In the genomic region with DNA sequence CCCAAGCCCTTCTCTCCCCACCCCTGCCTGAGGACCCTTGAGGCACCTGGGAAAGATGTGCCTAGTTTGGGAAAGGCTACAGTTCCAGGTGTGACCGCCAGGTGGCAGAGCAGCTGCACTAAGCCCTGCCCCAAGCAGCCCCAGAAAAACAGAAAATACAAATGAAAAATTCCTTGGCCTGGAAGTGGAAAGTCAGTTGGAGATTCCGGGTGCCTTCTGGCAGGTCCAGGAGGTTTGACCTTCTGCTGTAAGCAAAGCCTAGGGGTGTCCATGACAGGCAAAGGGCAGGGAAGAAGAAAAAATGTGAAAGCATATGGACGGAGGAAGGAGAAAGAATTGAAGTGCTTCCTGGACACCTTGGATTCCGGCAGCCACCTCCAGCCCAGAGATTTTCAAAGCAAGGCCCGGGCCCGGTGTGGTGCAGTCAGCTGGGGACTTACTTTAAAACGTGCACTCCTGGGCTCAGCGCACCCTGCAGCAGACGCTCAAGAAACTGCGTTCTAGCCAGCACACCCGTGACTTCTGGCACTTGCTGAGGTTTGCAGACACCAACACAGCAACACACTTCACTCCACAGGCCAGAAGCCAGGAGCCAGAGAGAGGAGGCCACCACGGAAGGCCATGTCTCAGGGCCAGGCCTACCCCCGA, we compare ENCODE assay signal across 8 cellular contexts. TPM values are rescaled to one million over a fixed set of nuclear protein-coding genes. Genes with fewer than 3 reads are reported as not detected.
A peak's percentile ranks its signal among the peaks of the same experiment; 100 is the strongest.
DNase-seq lines count a peak whose midpoint lies in the region; ATAC-seq and TF ChIP-seq lines count a peak whose summit lies in the region.

No MANE protein-coding gene starts in this region.

- no peaks in the 10 kb centered on the region for H3K4me1 Mint-ChIP-seq in activated T-cell treated with anti-CD3 and anti-CD28 coated beads, Interleukin-2, amount 50 U/mL, for 4 hours (ENCODE audit: low read depth)
- H3K4me1 Mint-ChIP-seq in nephron progenitor cell = peaks cover 54% of the 10 kb centered on the region

- no peak overlapping the region for H3K9ac ChIP-seq in subcutaneous abdominal adipose tissue (ENCODE audit: low read length in 5 of 5)

- peak overlapping the region; percentile 91 for H3K27ac Mint-ChIP-seq in nephron progenitor cell

- peak overlapping the region; percentile 65 for H3K27ac ChIP-seq in subcutaneous abdominal adipose tissue (ENCODE audit: low read depth, low read length)

- H3K4me3 Mint-ChIP-seq in activated T-cell treated with anti-CD3 and anti-CD28 coated beads, Interleukin-2, amount 50 U/mL, for 4 hours = no peak overlapping the region
- peak overlapping the region; percentile 39 for H3K4me3 Mint-ChIP-seq in nephron progenitor cell

- no peaks in the 10 kb centered on the region for H3K9me3 ChIP-seq in subcutaneous abdominal adipose tissue (ENCODE audit: control insufficient read depth in 5 of 5, low read length in 5 of 5)

- H3K36me3 ChIP-seq in subcutaneous abdominal adipose tissue (ENCODE audit: control insufficient read depth in 5 of 5, insufficient read depth in 5 of 5, low read length in 5 of 5) = no peaks in the 10 kb centered on the region

- peak overlapping the region in 2 of 5 donors; percentile 22 to 44 for H3K4me3 ChIP-seq in subcutaneous abdominal adipose tissue (ENCODE audit: low read depth in 1 of 5, low read length in 5 of 5)

- H3K36me3 Mint-ChIP-seq in activated T-cell treated with anti-CD3 and anti-CD28 coated beads, Interleukin-2, amount 50 U/mL, for 4 hours (ENCODE audit: insufficient read depth) = no peaks in the 10 kb centered on the region
- no peaks in the 10 kb centered on the region for H3K36me3 Mint-ChIP-seq in nephron progenitor cell (ENCODE audit: low read depth)

- ATAC-seq in activated T-cell treated with anti-CD3 and anti-CD28 coated beads, Interleukin-2, amount 50 U/mL, for 4 hours = peak in 1 of 2 donors; percentile 38

- H3K9me3 Mint-ChIP-seq in activated T-cell treated with anti-CD3 and anti-CD28 coated beads, Interleukin-2, amount 50 U/mL, for 4 hours = no peaks in the 10 kb centered on the region
- H3K9me3 Mint-ChIP-seq in nephron progenitor cell = peaks cover 17% of the 10 kb centered on the region

- H3K27me3 ChIP-seq in subcutaneous abdominal adipose tissue (ENCODE audit: control insufficient read depth in 5 of 5, insufficient read depth in 4 of 5, low read length in 5 of 5) = peaks cover 0 to 5% (median 4%) of the 10 kb centered on the region in 5 donors

- TF ChIP-seq CTCF in nephron progenitor cell (IDR thresholded peaks at IDR 0.05) = peak; percentile 99

- H3K4me1 ChIP-seq in subcutaneous abdominal adipose tissue (ENCODE audit: control insufficient read depth in 5 of 5, insufficient read depth in 5 of 5, low read length in 5 of 5) = peaks cover 9 to 24% (median 22%) of the 10 kb centered on the region in 5 donors

- DNase-seq in SIG-M5 treated with dmso at 0.1 percent for 504 hours (lab: John Stamatoyannopoulos, UW; ENCODE audit: unreplicated experiment) = peak; percentile 18
- DNase-seq in SIG-M5 (lab: John Stamatoyannopoulos, UW) = no peak
- DNase-seq in NCI-H446 (lab: John Stamatoyannopoulos, UW) = peak; percentile 29 to 61
- DNase-seq in activated T-cell treated with anti-CD3 and anti-CD28 coated beads, Interleukin-2, amount 50 U/mL, for 4 hours = peak; percentile 50
- DNase-seq in fibroblast of gingiva (ENCODE audit: low read depth) = peak; percentile 29
- DNase-seq in nephron progenitor cell = peak; percentile 79
- DNase-seq in GF-D8 (lab: John Stamatoyannopoulos, UW) = no peak

- peaks cover under 1% of the 10 kb centered on the region for H3K27me3 Mint-ChIP-seq in activated T-cell treated with anti-CD3 and anti-CD28 coated beads, Interleukin-2, amount 50 U/mL, for 4 hours (ENCODE audit: low read depth)
- peaks cover 11% of the 10 kb centered on the region for H3K27me3 Mint-ChIP-seq in nephron progenitor cell (ENCODE audit: low read depth, poor library complexity)

RNA-seq across cellular contexts. Expression of gene SLC22A11, which starts 2.1 kb away (rescaled TPM):
- total RNA-seq in activated T-cell treated with anti-CD3 and anti-CD28 coated beads, Interleukin-2, amount 50 U/mL, for 4 hours = not detected

RNA-seq across cellular contexts. Expression of gene SLC22A12, which starts 37.3 kb away (rescaled TPM):
- total RNA-seq in activated T-cell treated with anti-CD3 and anti-CD28 coated beads, Interleukin-2, amount 50 U/mL, for 4 hours = not detected

Comparison
In these comparisons a context has a peak if more than half of its experiments do, and no peak if none do; other contexts are left out.
1. DNase-seq: peak in SIG-M5 treated with dmso at 0.1 percent for 504 hours (single experiment), NCI-H446 (2 of 2), activated T-cell treated with anti-CD3 and anti-CD28 coated beads, Interleukin-2, amount 50 U/mL, for 4 hours (single experiment), fibroblast of gingiva (single experiment) and nephron progenitor cell (single experiment); none in SIG-M5 (single experiment) and GF-D8 (single experiment).